Comparison of ENCODE assay signal across 1 cellular context in genomic region chr17:40113961-40114272, GRCh38.
TF ChIP-seq lines count a peak whose summit lies in the region.

No MANE protein-coding gene starts in this region.

TF ChIP-seq in IMR-90, 13 proteins besides CTCF, POLR2A, EP300 and RAD21:
- TF ChIP-seq NFE2L2 (IDR thresholded peaks at IDR 0.05; ENCODE audit: low read depth, low read length) (no peak), CEBPB (IDR thresholded peaks at IDR 0.05; ENCODE audit: low read depth, low read length) (no peak), CHD1 (IDR thresholded peaks at IDR 0.05; ENCODE audit: low read depth, low read length) (no peak), MAZ (IDR thresholded peaks at IDR 0.05; ENCODE audit: borderline replicate concordance, low read depth, low read length) (no peak), FOS (IDR thresholded peaks at IDR 0.05; ENCODE audit: low read depth, low read length) (no peak), MXI1 (IDR thresholded peaks at IDR 0.05; ENCODE audit: borderline replicate concordance, low read depth, low read length) (no peak), MAFK (IDR thresholded peaks at IDR 0.05; ENCODE audit: low read depth, low read length) (no peak)
